Comparison of ENCODE assay signal across 20 cellular contexts in the genomic region with DNA sequence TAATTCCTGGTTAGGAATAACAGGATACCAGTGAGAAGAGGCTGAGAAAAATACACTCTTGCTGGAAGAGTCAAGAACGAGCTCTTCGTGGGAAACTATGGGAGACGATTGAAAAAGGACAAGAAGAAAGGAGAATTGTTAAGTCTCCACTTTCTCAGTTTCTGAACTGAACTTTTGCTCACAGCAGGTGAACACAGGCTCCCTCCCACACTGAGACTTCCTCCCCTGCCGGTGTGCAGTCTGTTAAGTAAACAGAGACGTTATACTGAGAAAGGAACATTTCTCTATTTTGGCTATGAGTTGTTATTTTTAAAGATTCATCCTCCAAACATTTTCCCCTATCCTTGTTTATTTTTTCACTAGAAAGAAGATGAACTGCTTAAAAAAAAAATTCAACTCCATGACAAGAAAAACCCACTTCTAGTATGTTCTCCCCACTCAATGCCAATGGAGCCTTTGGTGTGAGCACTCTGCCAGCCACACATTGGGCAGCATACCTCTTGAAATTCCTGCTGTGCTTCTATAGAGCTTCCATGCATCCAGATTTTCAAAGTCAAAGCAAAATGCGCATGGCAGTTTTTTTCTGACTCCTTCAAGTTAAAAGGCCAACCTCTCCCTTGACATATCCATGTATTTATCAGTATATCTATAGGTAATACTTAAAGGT.
DNase-seq lines count a peak whose midpoint lies in the region; ATAC-seq and TF ChIP-seq lines count a peak whose summit lies in the region.
"Had no signal": no experiment of that assay in that cellular context is flagged by ENCODE, and none has a peak within 500 bp of the region (broad histone marks: within the 10 kb centered on the region; RNA-seq: fewer than 3 reads in every experiment).

No MANE protein-coding gene starts in this region.

- TF ChIP-seq POLR2A in vagina (IDR thresholded peaks at IDR 0.05) = no peak

- no peaks in the 10 kb centered on the region for H3K36me3 Mint-ChIP-seq in Calu3 (ENCODE audit: insufficient read depth, unreplicated experiment)

- no peaks in the 10 kb centered on the region for H3K4me1 Mint-ChIP-seq in Calu3 (ENCODE audit: low read depth, unreplicated experiment)
- H3K4me1 Mint-ChIP-seq: B cell had no signal

- TF ChIP-seq CTCF in vagina (IDR thresholded peaks at IDR 0.05) (no peak), Calu3 (IDR thresholded peaks at IDR 0.05; ENCODE audit: unreplicated experiment) (no peak)

- ATAC-seq in HG03280 (IDR thresholded peaks at IDR 0.05; ENCODE audit: unreplicated experiment) = peak; percentile 54
- no peak for ATAC-seq in GM18870 (IDR thresholded peaks at IDR 0.05; ENCODE audit: unreplicated experiment)
- ATAC-seq in HG03108 (IDR thresholded peaks at IDR 0.05; ENCODE audit: unreplicated experiment) = no peak

- no peaks in the 10 kb centered on the region for H3K9me3 ChIP-seq in vagina
- H3K9me3 ChIP-seq: HAP-1, Peyer's patch had no signal

- H3K36me3 ChIP-seq in vagina = no peaks in the 10 kb centered on the region
- H3K36me3 ChIP-seq: HAP-1, Peyer's patch had no signal

- intact Hi-C loops in vagina (cut with DNase I) (no loop called here), Calu3 (cut with micrococcal nuclease; ENCODE audit: unreplicated experiment) (no loop called here)

- H3K27me3 ChIP-seq in vagina = no peaks in the 10 kb centered on the region
- H3K27me3 ChIP-seq: Peyer's patch had no signal

- no peaks in the 10 kb centered on the region for H3K27me3 Mint-ChIP-seq in Calu3 (ENCODE audit: unreplicated experiment)
- H3K27me3 Mint-ChIP-seq: B cell; CD4-positive, alpha-beta T cell had no signal

- H3K4me1 ChIP-seq in vagina = no peaks in the 10 kb centered on the region
- H3K4me1 ChIP-seq: HAP-1, Peyer's patch had no signal

- peak overlapping the region; percentile 18 for H3K27ac ChIP-seq in vagina
- H3K27ac ChIP-seq: 22Rv1, Peyer's patch, SK-N-MC had no signal

- H3K4me3 ChIP-seq in vagina = no peak overlapping the region
- H3K4me3 ChIP-seq: HAP-1, Peyer's patch, SK-N-MC had no signal

- DNase-seq in DMS53 (lab: John Stamatoyannopoulos, UW) (peak; percentile 4), DMS53 treated with DMSO at 0.1 percent for 48 hours (lab: John Stamatoyannopoulos, UW; ENCODE audit: unreplicated experiment) (no peak), brain pericyte (ENCODE audit: low read depth, low spot score) (peak; percentile 53), vagina (ENCODE audit: extremely low spot score in 2 of 2) (no peak), Calu3 (no peak)
- DNase-seq: CD4-positive, alpha-beta T cell; DMS79; NCI-H1092; NCI-H146; NCI-H2081; NCI-H510A; Peyer's patch; Right ventricle myocardium superior had no signal

- CTCF ChIA-PET in Calu3 (lab: Charles Lee) = no interaction called here

- H3K27ac Mint-ChIP-seq in Calu3 (ENCODE audit: unreplicated experiment) = no peak overlapping the region
- H3K27ac Mint-ChIP-seq: B cell; CD4-positive, alpha-beta T cell had no signal

- no peak overlapping the region for H3K4me3 Mint-ChIP-seq in Calu3 (ENCODE audit: low read depth, unreplicated experiment)
- H3K4me3 Mint-ChIP-seq: B cell; CD4-positive, alpha-beta T cell had no signal

- no TSS peak for BruUV-seq in Calu3 (replicated peaks; lab: Mats Ljungman, UMichigan)

- peaks cover 2% of the 10 kb centered on the region for H3K9me3 Mint-ChIP-seq in Calu3 (ENCODE audit: low read depth, unreplicated experiment)
- H3K9me3 Mint-ChIP-seq: CD4-positive, alpha-beta T cell had no signal

Comparison
In these comparisons a context has a peak if more than half of its experiments do, and no peak if none do; other contexts are left out.
1. DNase-seq: peak in DMS53 (single experiment) and brain pericyte (single experiment); none in DMS53 treated with DMSO at 0.1 percent for 48 hours (single experiment), vagina (0 of 2) and Calu3 (single experiment).